ENCODE assay signal across 9 cellular contexts in the genomic region with DNA sequence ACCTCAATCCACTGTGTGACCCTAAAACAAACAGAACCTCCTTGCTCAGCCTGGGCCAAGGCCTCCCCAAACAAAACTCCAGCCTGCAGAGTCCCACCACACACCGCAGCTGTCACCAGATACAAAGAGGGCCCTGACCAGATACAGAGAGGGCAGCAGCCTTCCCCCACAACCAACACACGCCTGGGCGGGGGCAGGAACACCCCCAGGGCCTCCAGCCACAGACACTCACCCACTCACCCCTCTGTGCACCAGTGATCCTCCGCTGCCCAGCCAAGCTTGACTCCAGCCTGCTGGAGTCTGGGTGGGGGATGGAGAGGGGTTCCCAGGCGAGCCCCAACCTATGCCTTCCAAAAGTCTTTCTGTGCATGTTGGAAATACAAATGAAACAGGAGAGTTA. TPM values are rescaled to one million over a fixed set of nuclear protein-coding genes. Genes with fewer than 3 reads are reported as not detected.
DNase-seq lines count a peak whose midpoint lies in the region; ATAC-seq, FAIRE-seq and TF ChIP-seq lines count a peak whose summit lies in the region.
"Had no signal": no experiment of that assay in that cellular context is flagged by ENCODE, and none has a peak within 500 bp of the region (broad histone marks: within the 10 kb centered on the region; RNA-seq: fewer than 3 reads in every experiment).

No MANE protein-coding gene starts in this region.

- DNase-seq in GM19239 (ENCODE audit: insufficient read length, low spot score) = no peak
- DNase-seq in SJCRH30 = peak; percentile 70 to 74
- no peak for DNase-seq in hepatocyte (ENCODE audit: low spot score)
- no peak for DNase-seq in HTR-8/SVneo (ENCODE audit: insufficient read length, low spot score)
- no peak for DNase-seq in NCI-H2171 (lab: John Stamatoyannopoulos, UW)

- H3K27ac ChIP-seq in SJCRH30 (peak overlapping the region; percentile 81), hepatocyte (peak overlapping the region; percentile 98), skin epidermis (peak overlapping the region in 19 of 21 experiments; percentile 87 to 99 (median 95))

- peaks cover 21% of the 10 kb centered on the region for H3K79me2 ChIP-seq in hepatocyte

- H3K9me3 ChIP-seq in SJCRH30 (replicated peaks) = no peaks in the 10 kb centered on the region
- H3K9me3 ChIP-seq in hepatocyte (ENCODE audit: low read depth) = no peaks in the 10 kb centered on the region

- no peaks in the 10 kb centered on the region for H3K27me3 ChIP-seq in SJCRH30
- no peaks in the 10 kb centered on the region for H3K27me3 ChIP-seq in hepatocyte

- no peaks in the 10 kb centered on the region for H3K9me2 ChIP-seq in hepatocyte (replicated peaks; ENCODE audit: insufficient read depth)

- H2AFZ ChIP-seq in hepatocyte = no peak overlapping the region

- no peaks in the 10 kb centered on the region for H4K20me1 ChIP-seq in hepatocyte (ENCODE audit: insufficient read depth, poor library complexity, severe bottlenecking)

- FAIRE-seq in GM19239 (lab: Jason Lieb, UNC) (peak; percentile 68), HTR-8/SVneo (lab: Jason Lieb, UNC) (no peak)
- FAIRE-seq: endometrium had no signal

- 73% methylated on average over 5 of the region's 5 CpGs for WGBS in hepatocyte (ENCODE audit: low lambda C conversion rate, missing lambda C conversion rate)

- peak overlapping the region; percentile 93 for H3K4me2 ChIP-seq in hepatocyte

- H3K36me3 ChIP-seq in SJCRH30 (no peaks in the 10 kb centered on the region), hepatocyte (replicated peaks; ENCODE audit: insufficient read depth, low read depth) (no peaks in the 10 kb centered on the region)

- TF ChIP-seq CTCF in hepatocyte (IDR thresholded peaks at IDR 0.05; ENCODE audit: poor library complexity) = no peak

- H3K4me3 ChIP-seq in SJCRH30 = peak overlapping the region; percentile 62
- H3K4me3 ChIP-seq in hepatocyte = no peak overlapping the region
- H3K4me3 ChIP-seq in skin epidermis = no peak overlapping the region

- ATAC-seq in GM19324 (IDR thresholded peaks at IDR 0.05; ENCODE audit: low FRiP score, unreplicated experiment) = no peak
- ATAC-seq in HG02678 (IDR thresholded peaks at IDR 0.05; ENCODE audit: unreplicated experiment) = no peak

- H3K4me1 ChIP-seq in SJCRH30 = peaks cover 35% of the 10 kb centered on the region
- H3K4me1 ChIP-seq in hepatocyte (ENCODE audit: insufficient read depth) = peaks cover 78% of the 10 kb centered on the region

RNA-seq across cellular contexts. Expression of gene CIRBP, which starts 5.9 kb away (rescaled TPM):
- total RNA-seq in SJCRH30 (2014; rRNA removed; shearing (Covaris generic)) = 159 and 181 TPM in 2 replicates
- 212 and 361 TPM in 2 replicates for total RNA-seq in hepatocyte
- polyA plus RNA-seq in hepatocyte = 202 and 261 TPM in 2 replicates

RNA-seq across cellular contexts. Expression of gene FAM174C, which starts 12.1 kb away (rescaled TPM):
- 22.3 and 25.1 TPM in 2 replicates for total RNA-seq in SJCRH30 (2014; rRNA removed; shearing (Covaris generic))
- 25.5 TPM in 2 replicates for total RNA-seq in hepatocyte
- 79.9 and 89.5 TPM in 2 replicates for polyA plus RNA-seq in hepatocyte

RNA-seq across cellular contexts. Expression of gene MIDN, which starts 14.8 kb away (rescaled TPM):
- total RNA-seq in SJCRH30 (2014; rRNA removed; shearing (Covaris generic)) = 9.1 TPM in 2 replicates
- 28.7 and 30.1 TPM in 2 replicates for total RNA-seq in hepatocyte
- polyA plus RNA-seq in hepatocyte = 94.6 and 98.4 TPM in 2 replicates

RNA-seq across cellular contexts. Expression of gene ATP5F1D, which starts 21.6 kb away (rescaled TPM):
- total RNA-seq in SJCRH30 (2014; rRNA removed; shearing (Covaris generic)) = 25.5 and 32.2 TPM in 2 replicates
- total RNA-seq in hepatocyte = 54.0 and 64.1 TPM in 2 replicates
- 291 and 297 TPM in 2 replicates for polyA plus RNA-seq in hepatocyte

RNA-seq across cellular contexts. Expression of gene EFNA2, which starts 22.5 kb away (rescaled TPM):
- total RNA-seq in SJCRH30 (2014; rRNA removed; shearing (Covaris generic)) = 1.0 and 2.8 TPM in 2 replicates
- 11.0 and 14.2 TPM in 2 replicates for total RNA-seq in hepatocyte
- 1.3 and 1.8 TPM in 2 replicates for polyA plus RNA-seq in hepatocyte

Comparison
In these comparisons a context has a peak if more than half of its experiments do, and no peak if none do; other contexts are left out.
1. DNase-seq: peak in SJCRH30 (2 of 2); none in GM19239 (single experiment), hepatocyte (single experiment), HTR-8/SVneo (single experiment) and NCI-H2171 (single experiment).
2. Peak in every context shown above with its lines, with median percentiles within 50 percentile points of each other: H3K27ac ChIP-seq.